In the genomic region with DNA sequence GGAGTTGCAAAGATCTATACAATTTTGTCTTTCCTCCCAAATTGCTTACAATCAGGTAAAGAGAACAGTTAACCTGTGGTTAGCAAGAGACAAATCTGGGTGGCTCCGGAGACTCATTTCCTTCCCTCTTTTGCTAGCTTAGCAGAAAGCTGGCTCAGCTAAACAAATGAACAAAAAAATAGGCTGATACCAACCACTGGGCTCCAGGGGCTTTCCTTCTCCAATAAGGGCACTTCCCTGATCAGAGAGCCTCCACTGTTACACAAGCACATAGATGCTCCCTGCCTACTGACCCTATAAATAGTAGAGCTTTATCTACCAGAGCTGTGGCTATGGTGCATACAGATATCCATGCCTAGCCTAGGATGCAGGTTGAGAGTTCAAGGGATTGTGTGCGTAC, we compare ENCODE assay signal across 12 cellular contexts.
DNase-seq lines count a peak whose midpoint lies in the region; ATAC-seq lines count a peak whose summit lies in the region.
"Had no signal": no experiment of that assay in that cellular context is flagged by ENCODE, and none has a peak within 500 bp of the region (broad histone marks: within the 10 kb centered on the region; RNA-seq: fewer than 3 reads in every experiment).

No MANE protein-coding gene starts in this region.

- intact Hi-C loops in right cardiac atrium (cut with DNase I), result no loop called here

- H3K4me3 ChIP-seq in right cardiac atrium (ENCODE audit: low read length), result no peak overlapping the region
- H3K4me3 ChIP-seq: HAP-1, SJCRH30 had no signal

- H3K4me3 Mint-ChIP-seq in activated T-helper 17 cell treated with anti-CD3 and anti-CD28 coated beads, Interleukin-2, amount 50 U/mL, for 72 hours, result no peak overlapping the region

- WGBS in right cardiac atrium, result 70% methylated on average over 2 of the region's 2 CpGs

- no peaks in the 10 kb centered on the region for H3K9me3 Mint-ChIP-seq in activated T-helper 17 cell treated with anti-CD3 and anti-CD28 coated beads, Interleukin-2, amount 50 U/mL, for 72 hours

- no peak overlapping the region for H3K27ac ChIP-seq in right cardiac atrium (ENCODE audit: low read length)
- H3K27ac ChIP-seq: SJCRH30 had no signal

- ATAC-seq in HG02759 (IDR thresholded peaks at IDR 0.05; ENCODE audit: unreplicated experiment), result peak; percentile 53
- peak; percentile 34 to 64 for ATAC-seq in right cardiac atrium
- no peak for ATAC-seq in activated T-helper 17 cell treated with anti-CD3 and anti-CD28 coated beads, Interleukin-2, amount 50 U/mL, for 72 hours (replicated peaks)
- ATAC-seq in HG03139 (IDR thresholded peaks at IDR 0.05; ENCODE audit: unreplicated experiment), result no peak
- ATAC-seq in HG02623 (IDR thresholded peaks at IDR 0.05; ENCODE audit: unreplicated experiment), result no peak
- ATAC-seq: stimulated activated naive CD8-positive, alpha-beta T cell treated with anti-CD3 and anti-CD28 coated beads, Interleukin-15, Interleukin-2, amounts not matched to agents 100 U/mL and 50 U/mL, for 24 hours had no signal

- H3K27me3 Mint-ChIP-seq in activated T-helper 17 cell treated with anti-CD3 and anti-CD28 coated beads, Interleukin-2, amount 50 U/mL, for 72 hours, result peaks cover 5% of the 10 kb centered on the region

- no peaks in the 10 kb centered on the region for H3K27me3 ChIP-seq in right cardiac atrium (ENCODE audit: control insufficient read depth, insufficient read depth)
- H3K27me3 ChIP-seq: SJCRH30 had no signal

- no peaks in the 10 kb centered on the region for H3K9me3 ChIP-seq in right cardiac atrium (ENCODE audit: control insufficient read depth, low read length)
- H3K9me3 ChIP-seq: HAP-1, SJCRH30 had no signal

- peak; percentile 63 for DNase-seq in Ammon's horn (ENCODE audit: low spot score)
- peak; percentile 29 for DNase-seq in OCI-M1 (lab: John Stamatoyannopoulos, UW)
- no peak for DNase-seq in right cardiac atrium
- DNase-seq in activated CD4-positive, alpha-beta T cell treated with anti-CD3 and anti-CD28 coated beads, Interleukin-2, amount 50 U/mL, for 1 hour, result no peak
- DNase-seq: dermis blood vessel endothelial cell; SJCRH30; stimulated activated naive CD8-positive, alpha-beta T cell treated with anti-CD3 and anti-CD28 coated beads, Interleukin-15, Interleukin-2, amounts not matched to agents 100 U/mL and 50 U/mL, for 24 hours had no signal

- H3K4me1 Mint-ChIP-seq in activated T-helper 17 cell treated with anti-CD3 and anti-CD28 coated beads, Interleukin-2, amount 50 U/mL, for 72 hours, result no peaks in the 10 kb centered on the region

- H3K4me1 ChIP-seq in right cardiac atrium (ENCODE audit: control insufficient read depth, insufficient read depth, low read length), result peaks cover 8% of the 10 kb centered on the region
- H3K4me1 ChIP-seq: HAP-1, SJCRH30 had no signal

- H3K27ac Mint-ChIP-seq in activated T-helper 17 cell treated with anti-CD3 and anti-CD28 coated beads, Interleukin-2, amount 50 U/mL, for 72 hours, result no peak overlapping the region

- H3K36me3 Mint-ChIP-seq in activated T-helper 17 cell treated with anti-CD3 and anti-CD28 coated beads, Interleukin-2, amount 50 U/mL, for 72 hours (ENCODE audit: low read depth), result no peaks in the 10 kb centered on the region

Comparison
In these comparisons a context has a peak if more than half of its experiments do, and no peak if none do; other contexts are left out.
1. DNase-seq: peak in Ammon's horn (single experiment) and OCI-M1 (single experiment); none in right cardiac atrium (0 of 3) and activated CD4-positive, alpha-beta T cell treated with anti-CD3 and anti-CD28 coated beads, Interleukin-2, amount 50 U/mL, for 1 hour (single experiment).
2. ATAC-seq: peak in HG02759 (single experiment) and right cardiac atrium (2 of 2); none in activated T-helper 17 cell treated with anti-CD3 and anti-CD28 coated beads, Interleukin-2, amount 50 U/mL, for 72 hours (single experiment), HG03139 (single experiment) and HG02623 (single experiment).